In the genomic region with DNA sequence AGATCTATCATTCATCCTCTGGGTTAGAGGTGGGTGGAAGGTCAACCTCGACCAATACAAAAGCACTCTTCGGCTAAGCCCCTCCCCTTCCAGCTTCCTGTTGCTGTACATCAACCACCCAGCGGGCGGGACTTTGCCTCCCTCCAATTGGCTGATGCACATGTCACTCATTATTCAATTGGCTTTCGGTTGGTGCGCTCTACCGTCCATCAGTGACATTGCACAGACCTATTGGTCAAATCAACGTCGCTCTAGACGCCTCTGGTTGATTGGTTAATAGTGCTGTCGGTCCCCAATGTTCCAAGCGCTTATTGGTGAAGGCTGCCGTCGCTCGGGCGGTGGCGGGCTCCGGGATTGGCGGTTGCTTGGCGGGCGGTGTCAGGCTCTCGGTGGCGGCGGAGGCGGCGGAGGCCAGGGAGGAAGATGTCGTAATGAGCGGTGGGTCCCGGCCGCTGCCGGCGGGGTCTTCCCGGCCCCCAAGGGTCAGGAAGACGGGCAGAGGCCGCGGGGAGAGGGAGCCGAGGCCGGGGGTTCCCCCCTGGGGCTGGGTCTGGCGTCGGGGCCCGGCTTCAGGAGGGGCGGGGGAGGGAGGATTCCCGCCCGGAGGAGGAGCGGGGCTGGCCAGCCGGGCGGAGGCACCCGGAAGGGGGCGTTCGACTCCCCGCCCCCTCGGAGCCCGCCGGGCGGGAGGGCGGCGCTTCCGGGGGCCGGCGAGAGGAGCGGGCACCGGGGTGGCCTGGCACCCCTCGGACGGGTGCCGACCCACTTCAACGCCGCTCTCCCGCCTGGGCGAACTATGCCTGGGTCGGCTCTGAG, we compare ENCODE assay signal across 1 cellular context.
A peak's percentile ranks its signal among the peaks of the same experiment; 100 is the strongest.
TF ChIP-seq lines count a peak whose summit lies in the region.

A gene (plus strand): TSS at position 381 of the 816 bp plus-strand sequence. CDS start 51 bp downstream, at position 432.

TF ChIP-seq in GM12878, 131 proteins besides CTCF, POLR2A, EP300 and RAD21 (continued from another document and continues in another):
- TF ChIP-seq, protein P1, sequence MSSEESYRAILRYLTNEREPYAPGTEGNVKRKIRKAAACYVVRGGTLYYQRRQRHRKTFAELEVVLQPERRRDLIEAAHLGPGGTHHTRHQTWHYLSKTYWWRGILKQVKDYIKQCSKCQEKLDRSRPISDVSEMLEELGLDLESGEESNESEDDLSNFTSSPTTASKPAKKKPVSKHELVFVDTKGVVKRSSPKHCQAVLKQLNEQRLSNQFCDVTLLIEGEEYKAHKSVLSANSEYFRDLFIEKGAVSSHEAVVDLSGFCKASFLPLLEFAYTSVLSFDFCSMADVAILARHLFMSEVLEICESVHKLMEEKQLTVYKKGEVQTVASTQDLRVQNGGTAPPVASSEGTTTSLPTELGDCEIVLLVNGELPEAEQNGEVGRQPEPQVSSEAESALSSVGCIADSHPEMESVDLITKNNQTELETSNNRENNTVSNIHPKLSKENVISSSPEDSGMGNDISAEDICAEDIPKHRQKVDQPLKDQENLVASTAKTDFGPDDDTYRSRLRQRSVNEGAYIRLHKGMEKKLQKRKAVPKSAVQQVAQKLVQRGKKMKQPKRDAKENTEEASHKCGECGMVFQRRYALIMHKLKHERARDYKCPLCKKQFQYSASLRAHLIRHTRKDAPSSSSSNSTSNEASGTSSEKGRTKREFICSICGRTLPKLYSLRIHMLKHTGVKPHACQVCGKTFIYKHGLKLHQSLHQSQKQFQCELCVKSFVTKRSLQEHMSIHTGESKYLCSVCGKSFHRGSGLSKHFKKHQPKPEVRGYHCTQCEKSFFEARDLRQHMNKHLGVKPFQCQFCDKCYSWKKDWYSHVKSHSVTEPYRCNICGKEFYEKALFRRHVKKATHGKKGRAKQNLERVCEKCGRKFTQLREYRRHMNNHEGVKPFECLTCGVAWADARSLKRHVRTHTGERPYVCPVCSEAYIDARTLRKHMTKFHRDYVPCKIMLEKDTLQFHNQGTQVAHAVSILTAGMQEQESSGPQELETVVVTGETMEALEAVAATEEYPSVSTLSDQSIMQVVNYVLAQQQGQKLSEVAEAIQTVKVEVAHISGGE (CRISPR knock-in tag; IDR thresholded peaks at IDR 0.05) = no peak
- TF ChIP-seq, protein P2, sequence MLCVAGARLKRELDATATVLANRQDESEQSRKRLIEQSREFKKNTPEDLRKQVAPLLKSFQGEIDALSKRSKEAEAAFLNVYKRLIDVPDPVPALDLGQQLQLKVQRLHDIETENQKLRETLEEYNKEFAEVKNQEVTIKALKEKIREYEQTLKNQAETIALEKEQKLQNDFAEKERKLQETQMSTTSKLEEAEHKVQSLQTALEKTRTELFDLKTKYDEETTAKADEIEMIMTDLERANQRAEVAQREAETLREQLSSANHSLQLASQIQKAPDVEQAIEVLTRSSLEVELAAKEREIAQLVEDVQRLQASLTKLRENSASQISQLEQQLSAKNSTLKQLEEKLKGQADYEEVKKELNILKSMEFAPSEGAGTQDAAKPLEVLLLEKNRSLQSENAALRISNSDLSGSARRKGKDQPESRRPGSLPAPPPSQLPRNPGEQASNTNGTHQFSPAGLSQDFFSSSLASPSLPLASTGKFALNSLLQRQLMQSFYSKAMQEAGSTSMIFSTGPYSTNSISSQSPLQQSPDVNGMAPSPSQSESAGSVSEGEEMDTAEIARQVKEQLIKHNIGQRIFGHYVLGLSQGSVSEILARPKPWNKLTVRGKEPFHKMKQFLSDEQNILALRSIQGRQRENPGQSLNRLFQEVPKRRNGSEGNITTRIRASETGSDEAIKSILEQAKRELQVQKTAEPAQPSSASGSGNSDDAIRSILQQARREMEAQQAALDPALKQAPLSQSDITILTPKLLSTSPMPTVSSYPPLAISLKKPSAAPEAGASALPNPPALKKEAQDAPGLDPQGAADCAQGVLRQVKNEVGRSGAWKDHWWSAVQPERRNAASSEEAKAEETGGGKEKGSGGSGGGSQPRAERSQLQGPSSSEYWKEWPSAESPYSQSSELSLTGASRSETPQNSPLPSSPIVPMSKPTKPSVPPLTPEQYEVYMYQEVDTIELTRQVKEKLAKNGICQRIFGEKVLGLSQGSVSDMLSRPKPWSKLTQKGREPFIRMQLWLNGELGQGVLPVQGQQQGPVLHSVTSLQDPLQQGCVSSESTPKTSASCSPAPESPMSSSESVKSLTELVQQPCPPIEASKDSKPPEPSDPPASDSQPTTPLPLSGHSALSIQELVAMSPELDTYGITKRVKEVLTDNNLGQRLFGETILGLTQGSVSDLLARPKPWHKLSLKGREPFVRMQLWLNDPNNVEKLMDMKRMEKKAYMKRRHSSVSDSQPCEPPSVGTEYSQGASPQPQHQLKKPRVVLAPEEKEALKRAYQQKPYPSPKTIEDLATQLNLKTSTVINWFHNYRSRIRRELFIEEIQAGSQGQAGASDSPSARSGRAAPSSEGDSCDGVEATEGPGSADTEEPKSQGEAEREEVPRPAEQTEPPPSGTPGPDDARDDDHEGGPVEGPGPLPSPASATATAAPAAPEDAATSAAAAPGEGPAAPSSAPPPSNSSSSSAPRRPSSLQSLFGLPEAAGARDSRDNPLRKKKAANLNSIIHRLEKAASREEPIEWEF (IDR thresholded peaks at IDR 0.05; ENCODE audit: insufficient replicate concordance, low read depth, low read length) = peak; percentile 51
- peak; percentile 92 for TF ChIP-seq LARP7 (IDR thresholded peaks at IDR 0.05)
- no peak for TF ChIP-seq MEF2B (IDR thresholded peaks at IDR 0.05; ENCODE audit: partially characterized antibody, poor library complexity, severe bottlenecking)
- TF ChIP-seq, protein P3, sequence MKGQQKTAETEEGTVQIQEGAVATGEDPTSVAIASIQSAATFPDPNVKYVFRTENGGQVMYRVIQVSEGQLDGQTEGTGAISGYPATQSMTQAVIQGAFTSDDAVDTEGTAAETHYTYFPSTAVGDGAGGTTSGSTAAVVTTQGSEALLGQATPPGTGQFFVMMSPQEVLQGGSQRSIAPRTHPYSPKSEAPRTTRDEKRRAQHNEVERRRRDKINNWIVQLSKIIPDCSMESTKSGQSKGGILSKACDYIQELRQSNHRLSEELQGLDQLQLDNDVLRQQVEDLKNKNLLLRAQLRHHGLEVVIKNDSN (IDR thresholded peaks at IDR 0.05; ENCODE audit: borderline replicate concordance, extremely low read length, insufficient read depth, low read depth, low read length) = no peak
- no peak for TF ChIP-seq SMAD1 (IDR thresholded peaks at IDR 0.05; ENCODE audit: low read depth, partially characterized antibody)
- TF ChIP-seq NFXL1 (IDR thresholded peaks at IDR 0.05; ENCODE audit: borderline replicate concordance) = no peak
- TF ChIP-seq FOXK2 (IDR thresholded peaks at IDR 0.05) = peak; percentile 94
- peak; percentile 98 for TF ChIP-seq FOXM1 (IDR thresholded peaks at IDR 0.05; ENCODE audit: low read depth, low read length)
- peak; percentile 96 for TF ChIP-seq CREM (IDR thresholded peaks at IDR 0.05; ENCODE audit: low read depth)
- TF ChIP-seq ZNF384 (IDR thresholded peaks at IDR 0.05; ENCODE audit: borderline replicate concordance, low read depth, low read length) = no peak
- TF ChIP-seq NR2C1 (IDR thresholded peaks at IDR 0.05) = peak; percentile 97
- TF ChIP-seq, protein P4, sequence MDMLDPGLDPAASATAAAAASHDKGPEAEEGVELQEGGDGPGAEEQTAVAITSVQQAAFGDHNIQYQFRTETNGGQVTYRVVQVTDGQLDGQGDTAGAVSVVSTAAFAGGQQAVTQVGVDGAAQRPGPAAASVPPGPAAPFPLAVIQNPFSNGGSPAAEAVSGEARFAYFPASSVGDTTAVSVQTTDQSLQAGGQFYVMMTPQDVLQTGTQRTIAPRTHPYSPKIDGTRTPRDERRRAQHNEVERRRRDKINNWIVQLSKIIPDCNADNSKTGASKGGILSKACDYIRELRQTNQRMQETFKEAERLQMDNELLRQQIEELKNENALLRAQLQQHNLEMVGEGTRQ (IDR thresholded peaks at IDR 0.05; ENCODE audit: borderline replicate concordance, low read depth, low read length) = no peak
- no peak for TF ChIP-seq ZZZ3 (IDR thresholded peaks at IDR 0.05; ENCODE audit: control insufficient read depth, insufficient read length, low read depth)
- TF ChIP-seq, protein P5, sequence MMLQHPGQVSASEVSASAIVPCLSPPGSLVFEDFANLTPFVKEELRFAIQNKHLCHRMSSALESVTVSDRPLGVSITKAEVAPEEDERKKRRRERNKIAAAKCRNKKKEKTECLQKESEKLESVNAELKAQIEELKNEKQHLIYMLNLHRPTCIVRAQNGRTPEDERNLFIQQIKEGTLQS (IDR thresholded peaks at IDR 0.05; ENCODE audit: borderline replicate concordance, extremely low read depth, low read depth, low read length) = no peak
- TF ChIP-seq, protein P6, sequence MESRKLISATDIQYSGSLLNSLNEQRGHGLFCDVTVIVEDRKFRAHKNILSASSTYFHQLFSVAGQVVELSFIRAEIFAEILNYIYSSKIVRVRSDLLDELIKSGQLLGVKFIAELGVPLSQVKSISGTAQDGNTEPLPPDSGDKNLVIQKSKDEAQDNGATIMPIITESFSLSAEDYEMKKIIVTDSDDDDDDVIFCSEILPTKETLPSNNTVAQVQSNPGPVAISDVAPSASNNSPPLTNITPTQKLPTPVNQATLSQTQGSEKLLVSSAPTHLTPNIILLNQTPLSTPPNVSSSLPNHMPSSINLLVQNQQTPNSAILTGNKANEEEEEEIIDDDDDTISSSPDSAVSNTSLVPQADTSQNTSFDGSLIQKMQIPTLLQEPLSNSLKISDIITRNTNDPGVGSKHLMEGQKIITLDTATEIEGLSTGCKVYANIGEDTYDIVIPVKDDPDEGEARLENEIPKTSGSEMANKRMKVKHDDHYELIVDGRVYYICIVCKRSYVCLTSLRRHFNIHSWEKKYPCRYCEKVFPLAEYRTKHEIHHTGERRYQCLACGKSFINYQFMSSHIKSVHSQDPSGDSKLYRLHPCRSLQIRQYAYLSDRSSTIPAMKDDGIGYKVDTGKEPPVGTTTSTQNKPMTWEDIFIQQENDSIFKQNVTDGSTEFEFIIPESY (IDR thresholded peaks at IDR 0.05) = peak; percentile 99
- TF ChIP-seq TCF7 (IDR thresholded peaks at IDR 0.05; ENCODE audit: borderline replicate concordance) = no peak
- peak in 1 of 2 experiments; percentile 98; a peak in 2 of 4 replicates for TF ChIP-seq IKZF2 (IDR thresholded peaks at IDR 0.05)
- 0 out of 2 replicates have a peak, but pooled peaks have one; percentile 18 for TF ChIP-seq TBL1XR1 (IDR thresholded peaks at IDR 0.05; ENCODE audit: low read depth, low read length)
- TF ChIP-seq, protein P7, sequence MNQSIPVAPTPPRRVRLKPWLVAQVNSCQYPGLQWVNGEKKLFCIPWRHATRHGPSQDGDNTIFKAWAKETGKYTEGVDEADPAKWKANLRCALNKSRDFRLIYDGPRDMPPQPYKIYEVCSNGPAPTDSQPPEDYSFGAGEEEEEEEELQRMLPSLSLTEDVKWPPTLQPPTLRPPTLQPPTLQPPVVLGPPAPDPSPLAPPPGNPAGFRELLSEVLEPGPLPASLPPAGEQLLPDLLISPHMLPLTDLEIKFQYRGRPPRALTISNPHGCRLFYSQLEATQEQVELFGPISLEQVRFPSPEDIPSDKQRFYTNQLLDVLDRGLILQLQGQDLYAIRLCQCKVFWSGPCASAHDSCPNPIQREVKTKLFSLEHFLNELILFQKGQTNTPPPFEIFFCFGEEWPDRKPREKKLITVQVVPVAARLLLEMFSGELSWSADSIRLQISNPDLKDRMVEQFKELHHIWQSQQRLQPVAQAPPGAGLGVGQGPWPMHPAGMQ (IDR thresholded peaks at IDR 0.05; ENCODE audit: borderline replicate concordance) = no peak
- TF ChIP-seq SRF (IDR thresholded peaks at IDR 0.05; ENCODE audit: low read depth in 2 of 2, low read length in 2 of 2) = no peak
- TF ChIP-seq RAD51 (IDR thresholded peaks at IDR 0.05) = no peak
- 0 out of 2 replicates have a peak, but pooled peaks have one; percentile 7 for TF ChIP-seq TCF12 (IDR thresholded peaks at IDR 0.05; ENCODE audit: low read depth, low read length)
- no peak for TF ChIP-seq WRNIP1 (IDR thresholded peaks at IDR 0.05; ENCODE audit: borderline replicate concordance, low read depth, low read length)
- TF ChIP-seq, protein P8, sequence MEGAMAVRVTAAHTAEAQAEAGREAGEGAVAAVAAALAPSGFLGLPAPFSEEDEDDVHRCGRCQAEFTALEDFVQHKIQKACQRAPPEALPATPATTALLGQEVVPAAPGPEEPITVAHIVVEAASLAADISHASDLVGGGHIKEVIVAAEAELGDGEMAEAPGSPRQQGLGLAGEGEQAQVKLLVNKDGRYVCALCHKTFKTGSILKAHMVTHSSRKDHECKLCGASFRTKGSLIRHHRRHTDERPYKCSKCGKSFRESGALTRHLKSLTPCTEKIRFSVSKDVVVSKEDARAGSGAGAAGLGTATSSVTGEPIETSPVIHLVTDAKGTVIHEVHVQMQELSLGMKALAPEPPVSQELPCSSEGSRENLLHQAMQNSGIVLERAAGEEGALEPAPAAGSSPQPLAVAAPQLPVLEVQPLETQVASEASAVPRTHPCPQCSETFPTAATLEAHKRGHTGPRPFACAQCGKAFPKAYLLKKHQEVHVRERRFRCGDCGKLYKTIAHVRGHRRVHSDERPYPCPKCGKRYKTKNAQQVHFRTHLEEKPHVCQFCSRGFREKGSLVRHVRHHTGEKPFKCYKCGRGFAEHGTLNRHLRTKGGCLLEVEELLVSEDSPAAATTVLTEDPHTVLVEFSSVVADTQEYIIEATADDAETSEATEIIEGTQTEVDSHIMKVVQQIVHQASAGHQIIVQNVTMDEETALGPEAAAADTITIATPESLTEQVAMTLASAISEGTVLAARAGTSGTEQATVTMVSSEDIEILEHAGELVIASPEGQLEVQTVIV (IDR thresholded peaks at IDR 0.05; ENCODE audit: borderline replicate concordance, partially characterized antibody) = peak; percentile 98
- peak; percentile 28; the same call in 1 of the 2 replicates for TF ChIP-seq TAF1 (IDR thresholded peaks at IDR 0.05; ENCODE audit: borderline replicate concordance, low read depth, low read length)
- no peak for TF ChIP-seq SMARCA5 (IDR thresholded peaks at IDR 0.05)
- no peak for TF ChIP-seq STAT1 (conservative IDR thresholded peaks at IDR 0.05)
- TF ChIP-seq, protein P9, sequence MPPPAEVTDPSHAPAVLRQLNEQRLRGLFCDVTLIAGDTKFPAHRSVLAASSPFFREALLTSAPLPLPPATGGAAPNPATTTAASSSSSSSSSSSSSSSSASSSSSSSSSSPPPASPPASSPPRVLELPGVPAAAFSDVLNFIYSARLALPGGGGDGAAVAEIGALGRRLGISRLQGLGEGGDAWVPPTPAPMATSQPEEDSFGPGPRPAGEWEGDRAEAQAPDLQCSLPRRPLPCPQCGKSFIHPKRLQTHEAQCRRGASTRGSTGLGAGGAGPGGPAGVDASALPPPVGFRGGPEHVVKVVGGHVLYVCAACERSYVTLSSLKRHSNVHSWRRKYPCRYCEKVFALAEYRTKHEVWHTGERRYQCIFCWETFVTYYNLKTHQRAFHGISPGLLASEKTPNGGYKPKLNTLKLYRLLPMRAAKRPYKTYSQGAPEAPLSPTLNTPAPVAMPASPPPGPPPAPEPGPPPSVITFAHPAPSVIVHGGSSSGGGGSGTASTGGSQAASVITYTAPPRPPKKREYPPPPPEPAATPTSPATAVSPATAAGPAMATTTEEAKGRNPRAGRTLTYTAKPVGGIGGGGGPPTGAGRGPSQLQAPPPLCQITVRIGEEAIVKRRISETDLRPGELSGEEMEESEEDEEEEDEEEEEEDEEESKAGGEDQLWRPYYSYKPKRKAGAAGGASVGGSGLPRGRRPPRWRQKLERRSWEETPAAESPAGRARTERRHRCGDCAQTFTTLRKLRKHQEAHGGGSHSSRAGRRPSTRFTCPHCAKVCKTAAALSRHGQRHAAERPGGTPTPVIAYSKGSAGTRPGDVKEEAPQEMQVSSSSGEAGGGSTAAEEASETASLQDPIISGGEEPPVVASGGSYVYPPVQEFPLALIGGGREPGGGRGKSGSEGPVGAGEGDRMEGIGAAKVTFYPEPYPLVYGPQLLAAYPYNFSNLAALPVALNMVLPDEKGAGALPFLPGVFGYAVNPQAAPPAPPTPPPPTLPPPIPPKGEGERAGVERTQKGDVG (CRISPR knock-in tag; IDR thresholded peaks at IDR 0.05) = no peak
- no peak for TF ChIP-seq SMAD5 (IDR thresholded peaks at IDR 0.05; ENCODE audit: low read depth)
- no peak for TF ChIP-seq CBX3 (IDR thresholded peaks at IDR 0.05; ENCODE audit: borderline replicate concordance, low read depth)
- no peak; the same call in 1 of the 2 replicates for TF ChIP-seq CBFB (IDR thresholded peaks at IDR 0.05; ENCODE audit: low read depth)
- TF ChIP-seq CHD4 (IDR thresholded peaks at IDR 0.05) = no peak
